27 cellular contexts compared by ENCODE assay signal in the genomic region with DNA sequence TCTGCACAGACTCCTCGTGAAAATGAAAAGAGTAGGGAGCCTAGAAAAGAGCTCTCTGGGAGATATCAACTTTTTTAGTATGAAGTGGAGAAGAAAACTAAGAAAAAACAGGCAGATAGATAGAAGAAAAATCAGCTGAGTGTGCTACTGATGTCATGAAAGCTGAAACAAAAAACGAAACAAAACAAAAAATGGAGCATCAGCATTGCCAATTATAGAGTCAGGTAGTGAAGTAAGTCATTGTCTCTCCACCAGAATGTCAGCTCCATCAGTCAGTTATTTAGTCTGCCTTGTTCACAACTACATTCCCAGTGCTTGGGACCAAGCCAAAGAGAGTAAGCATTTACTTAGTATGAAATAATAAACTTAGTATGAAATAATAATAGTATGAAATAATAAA.
DNase-seq lines count a peak whose midpoint lies in the region; ATAC-seq, FAIRE-seq and TF ChIP-seq lines count a peak whose summit lies in the region.
"Had no signal": no experiment of that assay in that cellular context is flagged by ENCODE, and none has a peak within 500 bp of the region (broad histone marks: within the 10 kb centered on the region; RNA-seq: fewer than 3 reads in every experiment).

No MANE protein-coding gene starts in this region.

- H3K27me3 ChIP-seq in KMS-11 (ENCODE audit: insufficient read depth, low read depth) (no peaks in the 10 kb centered on the region), uterus (no peaks in the 10 kb centered on the region)

- peaks cover 3% of the 10 kb centered on the region for H3K36me3 Mint-ChIP-seq in activated naive CD8-positive, alpha-beta T cell treated with anti-CD3 and anti-CD28 coated beads, Interleukin-2, amount 50 U/mL, for 24 hours (ENCODE audit: low read depth)
- H3K36me3 Mint-ChIP-seq: CD4-positive, alpha-beta memory T cell had no signal

- DNase-seq in stimulated activated naive CD8-positive, alpha-beta T cell treated with anti-CD3 and anti-CD28 coated beads, Interleukin-15, Interleukin-2, amounts not matched to agents 100 U/mL and 50 U/mL, for 24 hours, result no peak
- DNase-seq in activated naive CD8-positive, alpha-beta T cell treated with anti-CD3 and anti-CD28 coated beads, Interleukin-2, amount 50 U/mL, for 24 hours, result no peak
- DNase-seq in RCC 7860 (ENCODE audit: low spot score), result no peak
- no peak for DNase-seq in uterus
- DNase-seq: C1 segment of cervical spinal cord; CD4-positive, alpha-beta memory T cell; COR-L47; GOT3; HFFc6; Kasumi-1; MV-4-11; NCI-H1105; NCI-H1436 treated with DMSO at 0.1 percent for 48 hours; NCI-H187 treated with DMSO at 0.1 percent for 48 hours; NCI-H2107; NCI-H446; NCI-H524 treated with DMSO at 0.1 percent for 48 hours; NCI-H774; SHP77 treated with DMSO at 0.1 percent for 48 hours; T-helper 9 cell had no signal

- TF ChIP-seq POLR2A in uterus (IDR thresholded peaks at IDR 0.05), result no peak

- H3K4me1 Mint-ChIP-seq in activated naive CD8-positive, alpha-beta T cell treated with anti-CD3 and anti-CD28 coated beads, Interleukin-2, amount 50 U/mL, for 24 hours, result no peaks in the 10 kb centered on the region

- H3K36me3 ChIP-seq in KMS-11 (ENCODE audit: insufficient read depth) (no peaks in the 10 kb centered on the region), uterus (no peaks in the 10 kb centered on the region)
- H3K36me3 ChIP-seq: HAP-1 had no signal

- H3K4me3 ChIP-seq in KMS-11 (IDR thresholded peaks at IDR 0.05; ENCODE audit: insufficient read depth, low read depth, low read length) (no peak overlapping the region), uterus (no peak overlapping the region)
- H3K4me3 ChIP-seq: HAP-1, SK-N-MC had no signal

- H3K79me2 ChIP-seq in KMS-11 (ENCODE audit: insufficient read depth, low read depth), result no peaks in the 10 kb centered on the region

- peak overlapping the region; percentile 11; the same call in 1 of the 2 replicates for H2AFZ ChIP-seq in KMS-11 (ENCODE audit: low read depth)

- intact Hi-C loops in uterus (cut with DNase I; ENCODE audit: low total_unique reads), result no loop called here

- FAIRE-seq in RCC 7860 (lab: Jason Lieb, UNC), result no peak
- FAIRE-seq: GM12891, HepG2 had no signal

- no peaks in the 10 kb centered on the region for H3K27me3 Mint-ChIP-seq in activated naive CD8-positive, alpha-beta T cell treated with anti-CD3 and anti-CD28 coated beads, Interleukin-2, amount 50 U/mL, for 24 hours
- H3K27me3 Mint-ChIP-seq: CD4-positive, alpha-beta memory T cell had no signal

- H3K4me2 ChIP-seq in KMS-11, result 0 out of 2 replicates have a peak overlapping the region, but pooled peaks have one; percentile 0

- peaks cover 20% of the 10 kb centered on the region for H3K9me3 Mint-ChIP-seq in activated naive CD8-positive, alpha-beta T cell treated with anti-CD3 and anti-CD28 coated beads, Interleukin-2, amount 50 U/mL, for 24 hours

- no peak overlapping the region for H3K27ac Mint-ChIP-seq in activated naive CD8-positive, alpha-beta T cell treated with anti-CD3 and anti-CD28 coated beads, Interleukin-2, amount 50 U/mL, for 24 hours
- H3K27ac Mint-ChIP-seq: CD4-positive, alpha-beta memory T cell; HFFc6 had no signal

- no peak overlapping the region for H3K9ac ChIP-seq in KMS-11

- H3K4me1 ChIP-seq in KMS-11 (ENCODE audit: low read depth, poor library complexity, severe bottlenecking) (peaks cover 18% of the 10 kb centered on the region), uterus (no peaks in the 10 kb centered on the region)

- ATAC-seq in GM18868 (IDR thresholded peaks at IDR 0.05; ENCODE audit: unreplicated experiment) (peak; percentile 35), GM21786 (IDR thresholded peaks at IDR 0.05; ENCODE audit: unreplicated experiment) (peak; percentile 38)
- ATAC-seq in stimulated activated naive CD8-positive, alpha-beta T cell treated with anti-CD3 and anti-CD28 coated beads, Interleukin-15, Interleukin-2, amounts not matched to agents 100 U/mL and 50 U/mL, for 24 hours, result no peak
- no peak for ATAC-seq in activated naive CD8-positive, alpha-beta T cell treated with anti-CD3 and anti-CD28 coated beads, Interleukin-2, amount 50 U/mL, for 24 hours
- ATAC-seq: HepG2 had no signal

- H3K4me3 Mint-ChIP-seq in activated naive CD8-positive, alpha-beta T cell treated with anti-CD3 and anti-CD28 coated beads, Interleukin-2, amount 50 U/mL, for 24 hours, result no peak overlapping the region
- H3K4me3 Mint-ChIP-seq: CD4-positive, alpha-beta memory T cell; HFFc6 had no signal

- no peaks in the 10 kb centered on the region for H3K9me3 ChIP-seq in uterus
- H3K9me3 ChIP-seq: HAP-1 had no signal

- no peak for TF ChIP-seq CTCF in KMS-11 (conservative IDR thresholded peaks at IDR 0.05; ENCODE audit: low read depth, low read length)
- TF ChIP-seq CTCF in uterus (IDR thresholded peaks at IDR 0.05), result no peak

- H4K20me1 ChIP-seq in KMS-11 (ENCODE audit: insufficient read depth), result no peaks in the 10 kb centered on the region

- H3K27ac ChIP-seq in KMS-11 (no peak overlapping the region), uterus (no peak overlapping the region)
- H3K27ac ChIP-seq: SK-N-MC had no signal

Comparison
In these comparisons a context has a peak if more than half of its experiments do, and no peak if none do; other contexts are left out.
1. ATAC-seq: peak in GM18868 (single experiment) and GM21786 (single experiment); none in stimulated activated naive CD8-positive, alpha-beta T cell treated with anti-CD3 and anti-CD28 coated beads, Interleukin-15, Interleukin-2, amounts not matched to agents 100 U/mL and 50 U/mL, for 24 hours (single experiment) and activated naive CD8-positive, alpha-beta T cell treated with anti-CD3 and anti-CD28 coated beads, Interleukin-2, amount 50 U/mL, for 24 hours (single experiment).